ENCODE assay signal across 19 cellular contexts in the genomic region with DNA sequence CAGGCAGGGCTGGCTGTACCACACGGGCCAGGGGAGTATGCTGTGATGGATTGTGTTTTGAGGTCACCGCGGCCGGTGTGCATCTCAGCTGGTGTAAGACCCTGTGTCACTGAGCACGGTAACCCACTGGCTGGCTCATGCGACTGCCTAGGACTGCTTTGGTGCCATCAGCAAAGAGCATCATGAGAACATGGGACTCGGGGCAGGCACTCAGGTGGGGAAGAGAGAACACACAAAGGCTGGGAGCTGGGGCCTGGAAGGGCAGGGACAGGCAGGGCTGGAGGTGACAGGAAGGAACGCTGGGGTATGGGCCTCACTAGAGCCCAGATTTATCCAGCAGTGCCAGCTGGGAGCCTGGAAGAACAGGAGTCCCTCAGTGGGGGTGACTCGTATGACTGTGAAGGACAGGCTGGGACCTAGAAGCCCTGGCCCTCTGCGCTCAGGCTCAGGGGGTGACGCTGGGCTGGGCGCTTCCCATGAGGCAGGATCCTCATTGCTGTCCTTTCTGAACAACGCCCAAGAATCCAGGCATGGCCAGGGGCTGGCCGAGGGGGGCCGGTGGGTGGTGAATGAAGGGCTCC.
"Had no signal": no experiment of that assay in that cellular context is flagged by ENCODE, and none has a peak within 500 bp of the region (broad histone marks: within the 10 kb centered on the region; RNA-seq: fewer than 3 reads in every experiment).

No MANE protein-coding gene starts in this region.

- H3K36me3 Mint-ChIP-seq: activated naive CD4-positive, alpha-beta T cell treated with anti-CD3 and anti-CD28 coated beads, Interleukin-2, amount 50 U/mL, for 24 hours; brain; T-cell had no signal

- H3K36me3 ChIP-seq: left lung, tibial nerve, uterus had no signal

- DNase-seq: activated CD8-positive, alpha-beta memory T cell treated with anti-CD3 and anti-CD28 coated beads, Interleukin-2, amount 50 U/mL, for 48 hours; activated gamma-delta T cell; effector CD4-positive, alpha-beta T cell; mammary epithelial cell; occipital lobe; stimulated activated CD4-positive, alpha-beta T cell treated with anti-CD3 and anti-CD28 coated beads, Interleukin-12 subunit alpha, Interleukin-12 subunit beta, amount 100 ng/mL, for 4 hours; stimulated activated CD4-positive, alpha-beta T cell treated with anti-CD3 and anti-CD28 coated beads, Interleukin-4, amount 100 ng/mL, for 4 hours; T-cell; uterus had no signal

- H3K4me3 ChIP-seq: left lung, tibial nerve, uterus had no signal

- H3K27me3 ChIP-seq: left lung, tibial nerve, uterus had no signal

- H3K9me3 Mint-ChIP-seq: activated naive CD4-positive, alpha-beta T cell treated with anti-CD3 and anti-CD28 coated beads, Interleukin-2, amount 50 U/mL, for 24 hours; activated T-cell treated with anti-CD3 and anti-CD28 coated beads, Interleukin-2, amount 50 U/mL, for 72 hours; brain; dendritic cell treated with granulocyte-macrophage colony-stimulating factor and Interleukin-4, amounts not matched to agents 40 ng/mL and 50 ng/mL, for 4 days; nephron; stimulated activated naive CD8-positive, alpha-beta T cell treated with anti-CD3 and anti-CD28 coated beads, Interleukin-15, Interleukin-2, amounts not matched to agents 100 ng/mL and 50 ng/mL, for 24 hours; T-cell; T-helper 2 cell treated with Interferon-gamma antibody and Interleukin-4, amounts not matched to agents 5 μg/mL and 100 μg/mL, for 36 hours had no signal

- ATAC-seq: T-cell had no signal

- H3K4me1 Mint-ChIP-seq: activated naive CD4-positive, alpha-beta T cell treated with anti-CD3 and anti-CD28 coated beads, Interleukin-2, amount 50 U/mL, for 24 hours; T-cell had no signal

- H3K4me3 Mint-ChIP-seq: activated naive CD4-positive, alpha-beta T cell treated with anti-CD3 and anti-CD28 coated beads, Interleukin-2, amount 50 U/mL, for 24 hours; activated T-cell treated with anti-CD3 and anti-CD28 coated beads, Interleukin-2, amount 50 U/mL, for 72 hours; brain; dendritic cell treated with granulocyte-macrophage colony-stimulating factor and Interleukin-4, amounts not matched to agents 40 ng/mL and 50 ng/mL, for 4 days; nephron; stimulated activated naive CD8-positive, alpha-beta T cell treated with anti-CD3 and anti-CD28 coated beads, Interleukin-15, Interleukin-2, amounts not matched to agents 100 ng/mL and 50 ng/mL, for 24 hours; T-cell; T-helper 2 cell treated with Interferon-gamma antibody and Interleukin-4, amounts not matched to agents 5 μg/mL and 100 μg/mL, for 36 hours had no signal

- FAIRE-seq: endometrium had no signal

- H3K27ac Mint-ChIP-seq: activated naive CD4-positive, alpha-beta T cell treated with anti-CD3 and anti-CD28 coated beads, Interleukin-2, amount 50 U/mL, for 24 hours; activated T-cell treated with anti-CD3 and anti-CD28 coated beads, Interleukin-2, amount 50 U/mL, for 72 hours; dendritic cell treated with granulocyte-macrophage colony-stimulating factor and Interleukin-4, amounts not matched to agents 40 ng/mL and 50 ng/mL, for 4 days; stimulated activated naive CD8-positive, alpha-beta T cell treated with anti-CD3 and anti-CD28 coated beads, Interleukin-15, Interleukin-2, amounts not matched to agents 100 ng/mL and 50 ng/mL, for 24 hours; T-cell; T-helper 2 cell treated with Interferon-gamma antibody and Interleukin-4, amounts not matched to agents 5 μg/mL and 100 μg/mL, for 36 hours had no signal

- H3K27ac ChIP-seq: left lung, tibial nerve, uterus had no signal

- H3K9me3 ChIP-seq: left lung, tibial nerve, uterus had no signal

- H3K27me3 Mint-ChIP-seq: brain; dendritic cell treated with granulocyte-macrophage colony-stimulating factor and Interleukin-4, amounts not matched to agents 40 ng/mL and 50 ng/mL, for 4 days had no signal

- H3K4me1 ChIP-seq: left lung, uterus had no signal
